ENCODE assay signal across 9 cellular contexts in genomic region chr13:33251131-33251629, GRCh38. TPM values are rescaled to one million over a fixed set of nuclear protein-coding genes. Genes with fewer than 3 reads are reported as not detected.
DNase-seq lines count a peak whose midpoint lies in the region; ATAC-seq and TF ChIP-seq lines count a peak whose summit lies in the region.
"Had no signal": no experiment of that assay in that cellular context is flagged by ENCODE, and none has a peak within 500 bp of the region (broad histone marks: within the 10 kb centered on the region; RNA-seq: fewer than 3 reads in every experiment).

No MANE protein-coding gene starts in this region.

- intact Hi-C loops in breast epithelium (cut with DNase I; ENCODE audit: low total_unique reads) = no loop called here

- H4K20me1 ChIP-seq in KMS-11 (ENCODE audit: insufficient read depth) = no peaks in the 10 kb centered on the region

- H3K4me1 ChIP-seq in KMS-11 (ENCODE audit: low read depth, poor library complexity, severe bottlenecking) (peaks cover 16% of the 10 kb centered on the region), breast epithelium (peaks cover 6 to 13% of the 10 kb centered on the region in 2 donors)

- H3K36me3 Mint-ChIP-seq in nephron (ENCODE audit: low read depth) = peaks cover 4% of the 10 kb centered on the region

- no peaks in the 10 kb centered on the region for H3K79me2 ChIP-seq in KMS-11 (ENCODE audit: insufficient read depth, low read depth)

- H3K27ac ChIP-seq in KMS-11 (no peak overlapping the region), breast epithelium (peak overlapping the region; percentile 7 to 59)
- H3K27ac ChIP-seq: HL-60 had no signal

- DNase-seq in Caki2 (ENCODE audit: low read depth) (peak; percentile 66), breast epithelium (ENCODE audit: low spot score in 2 of 2) (no peak), NCI-H2227 treated with DMSO at 0.1 percent for 48 hours (lab: John Stamatoyannopoulos, UW) (no peak)
- DNase-seq in activated CD4-positive, alpha-beta T cell treated with anti-CD3 and anti-CD28 coated beads for 1 hour = no peak

- H3K9ac ChIP-seq in KMS-11 = no peak overlapping the region

- no peak overlapping the region for H3K4me3 Mint-ChIP-seq in nephron

- H3K4me1 Mint-ChIP-seq in nephron = peaks cover 48% of the 10 kb centered on the region

- no peak overlapping the region for H3K4me3 ChIP-seq in KMS-11 (IDR thresholded peaks at IDR 0.05; ENCODE audit: insufficient read depth, low read depth, low read length)
- H3K4me3 ChIP-seq in breast epithelium = no peak overlapping the region

- no peaks in the 10 kb centered on the region for H3K9me3 Mint-ChIP-seq in nephron

- H3K36me3 ChIP-seq in KMS-11 (ENCODE audit: insufficient read depth) (no peaks in the 10 kb centered on the region), breast epithelium (no peaks in the 10 kb centered on the region)

- H3K27me3 Mint-ChIP-seq in nephron (ENCODE audit: low read depth) = peaks cover 3% of the 10 kb centered on the region

- H3K27me3 ChIP-seq in KMS-11 (ENCODE audit: insufficient read depth, low read depth) = no peaks in the 10 kb centered on the region
- H3K27me3 ChIP-seq in breast epithelium = no peaks in the 10 kb centered on the region

- ATAC-seq in GM21447 (IDR thresholded peaks at IDR 0.05; ENCODE audit: unreplicated experiment) = peak; percentile 68
- no peak for ATAC-seq in GM18873 (IDR thresholded peaks at IDR 0.05; ENCODE audit: low FRiP score, unreplicated experiment)

- in situ Hi-C loops in Caki2 (cut with HindIII; ENCODE audit: low pct_unique_long_range_greater_than_20kb, low sequenced_read_pairs) = no loop called here

- H2AFZ ChIP-seq in KMS-11 (ENCODE audit: low read depth) = peak overlapping the region; percentile 34

- H3K4me2 ChIP-seq in KMS-11 = peak overlapping the region; percentile 17; the same call in 1 of the 2 replicates

- no peak for TF ChIP-seq POLR2A in breast epithelium (IDR thresholded peaks at IDR 0.05)

- H3K27ac Mint-ChIP-seq in nephron = peak overlapping the region in 2 of 3 experiments; percentile 1 to 8

- no peak for TF ChIP-seq CTCF in KMS-11 (conservative IDR thresholded peaks at IDR 0.05; ENCODE audit: low read depth, low read length)
- TF ChIP-seq CTCF in breast epithelium (IDR thresholded peaks at IDR 0.05) = no peak
- TF ChIP-seq CTCF in nephron (IDR thresholded peaks at IDR 0.05; ENCODE audit: unreplicated experiment in 3 of 3) = no peak

- no peaks in the 10 kb centered on the region for H3K9me3 ChIP-seq in breast epithelium

RNA-seq across cellular contexts. Expression of gene STARD13, which starts 34.4 kb away (rescaled TPM):
- total RNA-seq in Caki2 (2014; rRNA removed; shearing (Covaris generic); ENCODE audit: low replicate concordance) = 5.1 and 9.3 TPM in 2 replicates
- 10 to 100 TPM; 42.4 to 62.3 (median 58.7) TPM for total RNA-seq in breast epithelium
